8 cellular contexts compared by ENCODE assay signal in the genomic region with DNA sequence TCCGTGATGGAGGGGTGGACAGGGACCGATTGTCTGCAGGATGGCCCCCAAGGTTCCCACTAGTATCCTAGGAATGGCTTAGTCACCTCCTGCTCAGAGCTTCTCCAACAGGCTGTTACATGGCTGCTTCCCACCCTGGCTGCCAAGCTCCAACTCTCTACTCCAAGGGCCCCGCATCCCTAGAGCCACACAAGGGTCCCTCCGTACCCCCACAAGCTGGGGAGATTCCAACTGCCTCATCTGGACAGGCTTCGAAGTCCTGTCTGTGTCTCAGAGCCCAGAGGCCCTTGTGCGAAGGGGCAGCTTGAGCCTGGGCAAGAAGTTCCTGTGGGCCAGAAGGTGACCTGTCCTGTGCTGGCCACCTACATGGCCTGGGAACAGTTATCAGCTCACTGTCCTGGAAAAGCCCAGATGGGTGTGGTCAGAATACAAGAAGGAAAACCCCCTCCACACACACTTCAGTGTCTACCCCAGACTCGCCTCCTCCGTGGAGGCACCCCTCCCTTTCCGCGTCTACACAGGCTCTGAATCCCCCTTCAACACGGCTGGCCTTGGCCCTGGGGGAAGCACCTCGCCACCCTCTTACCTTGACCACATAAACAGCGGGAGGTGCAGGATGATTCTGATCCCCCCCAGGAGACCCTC. TPM values are rescaled to one million over a fixed set of nuclear protein-coding genes. Genes with fewer than 3 reads are reported as not detected.
DNase-seq lines count a peak whose midpoint lies in the region; ATAC-seq, FAIRE-seq and TF ChIP-seq lines count a peak whose summit lies in the region.

No MANE protein-coding gene starts in this region.

- H2BK120ac ChIP-seq in H9 (ENCODE audit: low read depth, low read length, poor library complexity, severe bottlenecking): no peak overlapping the region

- POLR2A ChIA-PET in activated CD4-positive, alpha-beta memory T cell treated with anti-CD3 and anti-CD28 coated beads for 36 hours (lab: Charles Lee): interaction anchor here (1.4 kb wide), 1 partner anchor 10 kb away, joined by 3 read pairs; no protein-coding TSS in a partner anchor

- peak overlapping the region in 2 of 3 experiments; percentile 44 to 72; a peak in 1 of 7 replicates for H3K27ac Mint-ChIP-seq in H9
- H3K27ac Mint-ChIP-seq in activated CD4-positive, alpha-beta memory T cell treated with anti-CD3 and anti-CD28 coated beads for 36 hours: peak overlapping the region; percentile 33

- no CpG with 5 or more reads among the region's 13 CpGs for WGBS in H9 (ENCODE audit: extremely low coverage, insufficient read length, low lambda C conversion rate)
- 42% methylated on average over 12 of the region's 13 CpGs for WGBS in smooth muscle cell (ENCODE audit: low lambda C conversion rate)

- H3K56ac ChIP-seq in H9 (ENCODE audit: insufficient read length, low read depth, low read length): no peak overlapping the region

- H3K4me1 ChIP-seq in ACC112 (ENCODE audit: control insufficient read depth, insufficient read depth, low read length, unreplicated experiment) (peaks cover 53% of the 10 kb centered on the region), H9 (ENCODE audit: insufficient read depth, low read length) (no peaks in the 10 kb centered on the region), iPS-15b (ENCODE audit: control insufficient read depth, insufficient read depth, low read length) (peaks cover 2% of the 10 kb centered on the region), smooth muscle cell (ENCODE audit: low read depth) (peaks cover 13% of the 10 kb centered on the region)

- H3K4ac ChIP-seq in H9 (ENCODE audit: low read depth, low read length): no peak overlapping the region

- no peaks in the 10 kb centered on the region for H4K20me1 ChIP-seq in H9 (ENCODE audit: control insufficient read depth, insufficient read depth, insufficient read length)
- peaks cover 15% of the 10 kb centered on the region for H4K20me1 ChIP-seq in smooth muscle cell (ENCODE audit: low read depth)

- no peak for FAIRE-seq in GM12892 (lab: Jason Lieb, UNC)

- H2BK20ac ChIP-seq in H9 (ENCODE audit: low read depth, low read length, poor library complexity, severe bottlenecking): no peak overlapping the region

- no peak overlapping the region for H3K23ac ChIP-seq in H9 (ENCODE audit: insufficient read length, low read depth, low read length)

- H3K36me3 ChIP-seq in ACC112 (ENCODE audit: insufficient read depth, low read length) (peaks cover 22% of the 10 kb centered on the region), iPS-15b (ENCODE audit: control insufficient read depth, insufficient read depth, low read length) (peaks cover 4% of the 10 kb centered on the region), smooth muscle cell (ENCODE audit: low read depth) (no peaks in the 10 kb centered on the region)

- H3K36me3 Mint-ChIP-seq in H9 (ENCODE audit: insufficient read depth in 1 of 3, low read depth in 3 of 3): peaks cover 0 to 14% (median 1%) of the 10 kb centered on the region in 3 experiments; a peak in 4 of 7 replicates
- no peaks in the 10 kb centered on the region for H3K36me3 Mint-ChIP-seq in activated CD4-positive, alpha-beta memory T cell treated with anti-CD3 and anti-CD28 coated beads for 36 hours

- no peaks in the 10 kb centered on the region for H3F3A ChIP-seq in smooth muscle cell (ENCODE audit: low read depth)

- H3K9me3 ChIP-seq in H9 (ENCODE audit: control insufficient read depth, low read depth, low read length) (no peaks in the 10 kb centered on the region), iPS-15b (ENCODE audit: control insufficient read depth, insufficient read depth, low read length) (no peaks in the 10 kb centered on the region), smooth muscle cell (replicated peaks; ENCODE audit: low read depth) (no peaks in the 10 kb centered on the region)

- H3K79me1 ChIP-seq in H9 (ENCODE audit: insufficient read depth, low read depth, low read length, poor library complexity, severe bottlenecking): no peaks in the 10 kb centered on the region

- peak overlapping the region; percentile 86 for H3K4me3 ChIP-seq in ACC112 (ENCODE audit: low read depth, low read length)
- peak overlapping the region; percentile 91 for H3K4me3 ChIP-seq in iPS-15b (ENCODE audit: low read depth, low read length)
- H3K4me3 ChIP-seq in smooth muscle cell: peak overlapping the region; percentile 75

- no peak overlapping the region for H2BK5ac ChIP-seq in H9 (ENCODE audit: insufficient read length, low read length)

- H3K4me1 Mint-ChIP-seq in H9: peaks cover 16 to 23% of the 10 kb centered on the region in 2 experiments
- peaks cover 49% of the 10 kb centered on the region for H3K4me1 Mint-ChIP-seq in activated CD4-positive, alpha-beta memory T cell treated with anti-CD3 and anti-CD28 coated beads for 36 hours (ENCODE audit: low read depth)

- H4K5ac ChIP-seq in H9 (ENCODE audit: insufficient read length, low read depth, low read length): no peak overlapping the region

- H3K4me3 Mint-ChIP-seq in H9: peak overlapping the region; percentile 80 to 86
- peak overlapping the region; percentile 86 for H3K4me3 Mint-ChIP-seq in activated CD4-positive, alpha-beta memory T cell treated with anti-CD3 and anti-CD28 coated beads for 36 hours

- no peak overlapping the region for H2BK12ac ChIP-seq in H9 (ENCODE audit: insufficient read length, low read depth, low read length)

- no peak for TF ChIP-seq POLR2A in GM12892 (IDR thresholded peaks at IDR 0.05; ENCODE audit: low read depth, low read length)

- no peak overlapping the region for H2BK15ac ChIP-seq in H9 (ENCODE audit: low read depth, low read length)

- H3K4me2 ChIP-seq in H9 (ENCODE audit: insufficient read depth, insufficient read length, low read length) (peak overlapping the region; percentile 60), smooth muscle cell (peak overlapping the region; percentile 87)

- peak overlapping the region; percentile 47 for H3K27ac ChIP-seq in ACC112 (ENCODE audit: low read depth, low read length)
- H3K27ac ChIP-seq in H9 (ENCODE audit: insufficient read length, low read depth, low read length): no peak overlapping the region
- peak overlapping the region; percentile 47 for H3K27ac ChIP-seq in smooth muscle cell (ENCODE audit: low read depth)

- TF ChIP-seq CTCF in H9 (conservative IDR thresholded peaks at IDR 0.05) (no peak), smooth muscle cell (IDR thresholded peaks at IDR 0.05; ENCODE audit: borderline replicate concordance, insufficient read depth, poor library complexity, severe bottlenecking) (no peak)

- intact Hi-C loops in activated CD4-positive, alpha-beta memory T cell treated with anti-CD3 and anti-CD28 coated beads for 36 hours (cut with micrococcal nuclease): loop anchor here (10.0 kb wide), 1 partner anchor 319 kb away; the partner anchor contains the start of gene TAF1C

- no peak overlapping the region for H3K9ac ChIP-seq in H9 (ENCODE audit: extremely low read depth, insufficient read length, low read length)
- H3K9ac ChIP-seq in iPS-15b (ENCODE audit: low read depth, low read length): peak overlapping the region; percentile 3
- H3K9ac ChIP-seq in smooth muscle cell (ENCODE audit: low read depth): peak overlapping the region; percentile 78

- H3K18ac ChIP-seq in H9 (ENCODE audit: insufficient read length, low read depth, low read length): no peak overlapping the region

- H3K79me2 ChIP-seq in ACC112 (ENCODE audit: control insufficient read depth, insufficient read depth, low read length, unreplicated experiment) (peaks cover 43% of the 10 kb centered on the region), H9 (ENCODE audit: insufficient read depth, low read length) (no peaks in the 10 kb centered on the region), smooth muscle cell (ENCODE audit: low read depth) (peaks cover 18% of the 10 kb centered on the region)

- no peak overlapping the region for H3T11ph ChIP-seq in H9 (ENCODE audit: low read length)

- CTCF ChIA-PET in activated CD4-positive, alpha-beta memory T cell treated with anti-CD3 and anti-CD28 coated beads for 36 hours (lab: Charles Lee): interaction anchor here (5.8 to 13.0 kb wide), 2 partner anchors 115 to 226 kb away, joined by 55 to 247 read pairs; partner anchors contain the start of gene COTL1

- no peak overlapping the region for H4K91ac ChIP-seq in H9 (ENCODE audit: insufficient read length, low read depth, low read length)

- H2AFZ ChIP-seq in ACC112 (ENCODE audit: low read length, unreplicated experiment) (peak overlapping the region; percentile 14), H9 (ENCODE audit: low read length) (no peak overlapping the region), smooth muscle cell (ENCODE audit: low read depth) (peak overlapping the region; percentile 79)

- no peak overlapping the region for H4K8ac ChIP-seq in H9 (replicated peaks; ENCODE audit: insufficient read length, low read depth, low read length)

- no peaks in the 10 kb centered on the region for H3K9me3 Mint-ChIP-seq in H9
- H3K9me3 Mint-ChIP-seq in activated CD4-positive, alpha-beta memory T cell treated with anti-CD3 and anti-CD28 coated beads for 36 hours: no peaks in the 10 kb centered on the region

- no peak for ATAC-seq in GM21737 (IDR thresholded peaks at IDR 0.05; ENCODE audit: unreplicated experiment)

- no peak overlapping the region for H2AK5ac ChIP-seq in H9 (ENCODE audit: insufficient read length, low read length)

- DNase-seq in H9: no peak
- DNase-seq in activated CD4-positive, alpha-beta memory T cell treated with anti-CD3 and anti-CD28 coated beads for 36 hours: peak; percentile 15
- DNase-seq in smooth muscle cell (lab: John Stamatoyannopoulos, UW; ENCODE audit: unreplicated experiment): no peak
- DNase-seq in GM12892 (ENCODE audit: insufficient read length): no peak
- DNase-seq in NCI-H128 (lab: John Stamatoyannopoulos, UW; ENCODE audit: unreplicated experiment): no peak

- peaks cover 2% of the 10 kb centered on the region for H3K27me3 Mint-ChIP-seq in H9 (ENCODE audit: low read depth)
- H3K27me3 Mint-ChIP-seq in activated CD4-positive, alpha-beta memory T cell treated with anti-CD3 and anti-CD28 coated beads for 36 hours: no peaks in the 10 kb centered on the region

- H3K14ac ChIP-seq in H9 (ENCODE audit: insufficient read depth, low read length): no peak overlapping the region

- H3K23me2 ChIP-seq in H9 (ENCODE audit: insufficient read length, low read depth, low read length, poor library complexity, severe bottlenecking): peaks cover 4% of the 10 kb centered on the region

- H3K27me3 ChIP-seq in ACC112 (ENCODE audit: insufficient read depth, low read length): no peaks in the 10 kb centered on the region
- no peaks in the 10 kb centered on the region for H3K27me3 ChIP-seq in H9 (ENCODE audit: insufficient read depth, low read length)
- no peaks in the 10 kb centered on the region for H3K27me3 ChIP-seq in iPS-15b (ENCODE audit: control insufficient read depth, insufficient read depth, low read length)
- no peaks in the 10 kb centered on the region for H3K27me3 ChIP-seq in smooth muscle cell (ENCODE audit: low read depth)

RNA-seq across cellular contexts. Expression of gene MEAK7, which starts 0.6 kb away (rescaled TPM):
- total RNA-seq in H9 (2021) (17.9 and 21.5 TPM in 2 replicates), smooth muscle cell (26.4 and 28.2 TPM in 2 replicates)
- total RNA-seq in activated CD4-positive, alpha-beta memory T cell treated with anti-CD3 and anti-CD28 coated beads for 36 hours: 10 to 100 TPM; 12.9 to 13.6 TPM
- polyA plus RNA-seq in smooth muscle cell: 32.1 and 44.8 TPM in 2 replicates
- polyA plus RNA-seq in GM12892 (2012; ENCODE audit: missing spikeins): 7.1 TPM
